ENCODE assay signal across 1 cellular context in the genomic region with DNA sequence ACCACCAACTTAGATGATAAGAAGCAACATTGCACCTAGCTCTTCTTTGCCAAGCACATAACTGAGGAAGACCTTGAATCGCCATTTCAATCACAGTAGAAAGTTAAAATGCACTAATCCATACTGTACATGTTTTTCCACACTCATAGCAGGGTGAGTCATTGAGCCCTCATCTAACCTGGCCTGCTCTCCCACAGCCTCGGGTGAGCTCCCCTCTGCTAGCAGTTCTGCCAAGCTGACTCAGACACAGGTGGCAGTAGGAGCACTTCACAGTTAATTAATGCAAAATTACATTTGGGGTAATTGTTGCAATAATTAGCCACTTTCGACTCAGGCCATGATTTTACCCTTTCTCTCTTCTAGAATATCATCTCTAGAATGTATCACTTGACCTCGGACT.
TF ChIP-seq lines count a peak whose summit lies in the region.

No MANE protein-coding gene starts in this region.

TF ChIP-seq in HepG2, 621 proteins besides CTCF, POLR2A, EP300 and RAD21 (continued from another document):
- TF ChIP-seq MEIS1 (CRISPR knock-in tag; IDR thresholded peaks at IDR 0.05; ENCODE audit: borderline replicate concordance) (no peak), ZNF124 (CRISPR knock-in tag; IDR thresholded peaks at IDR 0.05) (no peak), TAF1 (CRISPR knock-in tag; IDR thresholded peaks at IDR 0.05) (no peak), HES4 (CRISPR knock-in tag; IDR thresholded peaks at IDR 0.05; ENCODE audit: borderline replicate concordance) (no peak), ZNF383 (CRISPR knock-in tag; IDR thresholded peaks at IDR 0.05; ENCODE audit: borderline replicate concordance) (no peak), ZNF740 (CRISPR knock-in tag; IDR thresholded peaks at IDR 0.05) (no peak), KLF15 (CRISPR knock-in tag; IDR thresholded peaks at IDR 0.05; ENCODE audit: borderline replicate concordance) (no peak), ZNF431 (CRISPR knock-in tag; IDR thresholded peaks at IDR 0.05; ENCODE audit: borderline replicate concordance, low read depth) (no peak), ZBTB38 (CRISPR knock-in tag; IDR thresholded peaks at IDR 0.05) (no peak), GZF1 (CRISPR knock-in tag; IDR thresholded peaks at IDR 0.05) (no peak), ZBTB7B (CRISPR knock-in tag; IDR thresholded peaks at IDR 0.05) (no peak), ZNF354B (CRISPR knock-in tag; IDR thresholded peaks at IDR 0.05) (no peak), TFDP1 (CRISPR knock-in tag; IDR thresholded peaks at IDR 0.05; ENCODE audit: borderline replicate concordance) (no peak), GTF2F1 (IDR thresholded peaks at IDR 0.05; ENCODE audit: low read length) (no peak), ZNF646 (CRISPR knock-in tag; IDR thresholded peaks at IDR 0.05) (no peak), ZSCAN12 (CRISPR knock-in tag; IDR thresholded peaks at IDR 0.05) (no peak)
- TF ChIP-seq, protein P1, sequence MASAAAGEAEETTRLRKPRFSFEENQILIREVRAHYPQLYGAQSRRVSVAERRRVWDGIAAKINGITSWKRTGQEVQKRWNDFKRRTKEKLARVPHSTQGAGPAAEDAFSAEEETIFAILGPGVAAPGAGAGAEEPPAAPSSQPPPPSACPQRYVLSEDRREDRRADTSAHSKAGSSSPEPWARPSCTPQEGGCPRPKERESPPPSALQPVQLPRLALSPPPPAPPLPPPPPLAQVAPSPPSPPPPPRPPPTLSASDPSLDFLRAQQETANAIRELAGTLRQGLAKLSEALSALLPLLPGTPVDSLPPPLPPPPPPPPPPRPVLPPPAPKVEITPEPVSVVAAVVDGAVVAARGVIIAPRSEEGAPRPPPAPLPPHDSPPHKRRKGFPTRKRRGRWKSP (CRISPR knock-in tag; IDR thresholded peaks at IDR 0.05), result no peak
TF ChIP-seq in HepG2: peak in this region for 0.
